ENCODE assay signal across 17 cellular contexts in the genomic region with DNA sequence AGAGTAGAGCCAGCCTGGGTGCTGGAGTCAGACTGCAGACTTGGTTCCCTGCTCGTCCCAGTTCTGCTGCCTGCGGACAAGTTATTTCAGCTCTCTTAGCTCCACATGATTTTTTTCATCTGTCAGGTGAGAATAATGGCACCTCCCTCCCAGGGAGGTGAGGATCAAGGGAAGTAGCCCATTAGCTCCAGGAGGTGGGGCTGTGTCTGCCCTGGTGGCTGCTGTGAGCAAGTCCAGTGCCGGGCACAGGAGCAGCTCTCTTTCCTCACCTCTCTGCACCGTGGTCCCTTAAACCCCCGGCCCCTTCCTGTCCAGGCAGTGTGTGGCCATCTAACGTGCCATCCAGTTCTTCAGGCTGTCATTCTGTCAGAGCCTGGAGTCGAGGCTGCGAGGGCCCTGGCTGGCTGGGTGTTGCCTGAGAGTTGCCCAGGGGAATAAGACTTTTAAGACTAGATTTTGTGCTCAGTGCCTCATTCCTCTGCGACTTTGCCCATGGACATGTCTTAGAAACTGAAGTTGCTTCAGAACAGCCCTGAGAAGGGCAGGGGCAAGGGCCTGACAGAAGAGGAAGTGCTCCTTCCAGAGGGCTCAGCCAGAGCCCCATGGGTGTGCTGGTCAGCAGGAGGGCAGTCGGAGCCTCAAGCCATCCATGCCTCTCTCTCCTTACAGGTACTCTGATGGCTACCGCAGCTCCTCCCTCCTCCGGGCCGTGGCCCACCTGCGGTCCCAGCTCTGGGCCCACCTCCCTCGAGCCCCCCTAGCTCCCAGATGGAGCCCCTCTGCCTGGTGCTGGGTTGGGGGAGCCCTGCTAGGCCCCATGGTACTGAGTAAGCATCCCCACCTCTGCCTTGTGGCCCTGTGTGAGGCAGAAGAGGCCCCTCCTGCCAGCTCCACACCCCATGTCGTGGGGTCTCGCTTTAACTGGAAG. TPM values are rescaled to one million over a fixed set of nuclear protein-coding genes. Genes with fewer than 3 reads are reported as not detected.
A peak's percentile ranks its signal among the peaks of the same experiment; 100 is the strongest.
DNase-seq lines count a peak whose midpoint lies in the region; ATAC-seq and TF ChIP-seq lines count a peak whose summit lies in the region.
"Had no signal": no experiment of that assay in that cellular context is flagged by ENCODE, and none has a peak within 500 bp of the region (broad histone marks: within the 10 kb centered on the region; RNA-seq: fewer than 3 reads in every experiment).

No MANE protein-coding gene starts in this region.

- no peak overlapping the region for H3K4me3 Mint-ChIP-seq in Calu3 (ENCODE audit: low read depth, unreplicated experiment)
- H3K4me3 Mint-ChIP-seq in dendritic cell treated with granulocyte-macrophage colony-stimulating factor and Interleukin-4, amounts not matched to agents 40 ng/mL and 50 ng/mL, for 4 days: no peak overlapping the region
- no peak overlapping the region for H3K4me3 Mint-ChIP-seq in T-helper 2 cell treated with Interferon-gamma antibody and Interleukin-4, amounts not matched to agents 5 μg/mL and 100 μg/mL, for 36 hours
- H3K4me3 Mint-ChIP-seq: activated naive CD8-positive, alpha-beta T cell treated with anti-CD3 and anti-CD28 coated beads for 36 hours had no signal

- BruUV-seq in Calu3 (replicated peaks; lab: Mats Ljungman, UMichigan): no TSS peak

- no peaks in the 10 kb centered on the region for H3K27me3 Mint-ChIP-seq in Calu3 (ENCODE audit: unreplicated experiment)
- H3K27me3 Mint-ChIP-seq in dendritic cell treated with granulocyte-macrophage colony-stimulating factor and Interleukin-4, amounts not matched to agents 40 ng/mL and 50 ng/mL, for 4 days: no peaks in the 10 kb centered on the region
- no peaks in the 10 kb centered on the region for H3K27me3 Mint-ChIP-seq in T-helper 2 cell treated with Interferon-gamma antibody and Interleukin-4, amounts not matched to agents 5 μg/mL and 100 μg/mL, for 36 hours (ENCODE audit: low read depth)
- H3K27me3 Mint-ChIP-seq: activated naive CD8-positive, alpha-beta T cell treated with anti-CD3 and anti-CD28 coated beads for 36 hours had no signal

- peaks cover 13% of the 10 kb centered on the region for H3K36me3 Mint-ChIP-seq in Calu3 (ENCODE audit: insufficient read depth, unreplicated experiment)
- peaks cover 59% of the 10 kb centered on the region for H3K36me3 Mint-ChIP-seq in dendritic cell treated with granulocyte-macrophage colony-stimulating factor and Interleukin-4, amounts not matched to agents 40 ng/mL and 50 ng/mL, for 4 days (ENCODE audit: low read depth)
- H3K36me3 Mint-ChIP-seq in T-helper 2 cell treated with Interferon-gamma antibody and Interleukin-4, amounts not matched to agents 5 μg/mL and 100 μg/mL, for 36 hours (ENCODE audit: low read depth): peaks cover 4% of the 10 kb centered on the region

- ATAC-seq in GM21529 (IDR thresholded peaks at IDR 0.05; ENCODE audit: unreplicated experiment) (no peak), HG03139 (IDR thresholded peaks at IDR 0.05; ENCODE audit: unreplicated experiment) (no peak)
- ATAC-seq: left lobe of liver, sciatic nerve had no signal

- H3K4me1 Mint-ChIP-seq in Calu3 (ENCODE audit: low read depth, unreplicated experiment): peaks cover 16% of the 10 kb centered on the region
- H3K4me1 Mint-ChIP-seq in dendritic cell treated with granulocyte-macrophage colony-stimulating factor and Interleukin-4, amounts not matched to agents 40 ng/mL and 50 ng/mL, for 4 days (ENCODE audit: low read depth): peaks cover 54% of the 10 kb centered on the region
- peaks cover 10% of the 10 kb centered on the region for H3K4me1 Mint-ChIP-seq in T-helper 2 cell treated with Interferon-gamma antibody and Interleukin-4, amounts not matched to agents 5 μg/mL and 100 μg/mL, for 36 hours (ENCODE audit: low read depth)

- no peak overlapping the region for H3K27ac Mint-ChIP-seq in Calu3 (ENCODE audit: unreplicated experiment)
- H3K27ac Mint-ChIP-seq in dendritic cell treated with granulocyte-macrophage colony-stimulating factor and Interleukin-4, amounts not matched to agents 40 ng/mL and 50 ng/mL, for 4 days: peak overlapping the region; percentile 48
- no peak overlapping the region for H3K27ac Mint-ChIP-seq in T-helper 2 cell treated with Interferon-gamma antibody and Interleukin-4, amounts not matched to agents 5 μg/mL and 100 μg/mL, for 36 hours
- H3K27ac Mint-ChIP-seq: activated naive CD8-positive, alpha-beta T cell treated with anti-CD3 and anti-CD28 coated beads for 36 hours had no signal

- DNase-seq in Calu3 (no peak), HT-29 (ENCODE audit: low spot score) (peak; percentile 42)
- no peak for DNase-seq in T-helper 2 cell treated with Interferon-gamma antibody and Interleukin-4, amounts not matched to agents 5 μg/mL and 100 μg/mL, for 36 hours (ENCODE audit: low spot score)
- DNase-seq: activated CD4-positive, alpha-beta T cell treated with anti-CD3 and anti-CD28 coated beads, Interleukin-2, amount 50 U/mL, for 48 hours; activated naive CD8-positive, alpha-beta T cell treated with anti-CD3 and anti-CD28 coated beads for 36 hours; activated T-cell treated with anti-CD3 and anti-CD28 coated beads, Interleukin-2, amount 50 U/mL, for 48 hours; effector CD4-positive, alpha-beta T cell; NCI-H187; NCI-H446 treated with DMSO at 0.1 percent for 48 hours; occipital lobe; OCI-M1; stimulated activated CD4-positive, alpha-beta T cell treated with anti-CD3 and anti-CD28 coated beads, Interleukin-2, amount 100 ng/mL, for 24 hours had no signal

- peak; percentile 14 for TF ChIP-seq CTCF in Calu3 (IDR thresholded peaks at IDR 0.05; ENCODE audit: unreplicated experiment)

- CTCF ChIA-PET in Calu3 (lab: Charles Lee): no interaction called here

- H3K9me3 Mint-ChIP-seq in Calu3 (ENCODE audit: low read depth, unreplicated experiment): no peaks in the 10 kb centered on the region
- no peaks in the 10 kb centered on the region for H3K9me3 Mint-ChIP-seq in dendritic cell treated with granulocyte-macrophage colony-stimulating factor and Interleukin-4, amounts not matched to agents 40 ng/mL and 50 ng/mL, for 4 days
- H3K9me3 Mint-ChIP-seq in T-helper 2 cell treated with Interferon-gamma antibody and Interleukin-4, amounts not matched to agents 5 μg/mL and 100 μg/mL, for 36 hours: no peaks in the 10 kb centered on the region
- H3K9me3 Mint-ChIP-seq: activated naive CD8-positive, alpha-beta T cell treated with anti-CD3 and anti-CD28 coated beads for 36 hours had no signal

- intact Hi-C loops in Calu3 (cut with micrococcal nuclease; ENCODE audit: unreplicated experiment): no loop called here
- intact Hi-C loops in dendritic cell treated with granulocyte-macrophage colony-stimulating factor and Interleukin-4, amounts not matched to agents 40 ng/mL and 50 ng/mL, for 4 days (cut with micrococcal nuclease): no loop called here

RNA-seq across cellular contexts. Expression of a gene that starts 5.0 kb away (rescaled TPM):
- 40.2 and 42.3 TPM in 2 replicates for total RNA-seq in Calu3 (2022)
- total RNA-seq in HT-29 (2014; rRNA removed; shearing (Covaris generic)): 81.6 and 97.8 TPM in 2 replicates

RNA-seq across cellular contexts. Expression of a gene that starts 8.9 kb away (rescaled TPM):
- 7.9 and 17.7 TPM in 2 replicates for total RNA-seq in Calu3 (2022)
- total RNA-seq in HT-29 (2014; rRNA removed; shearing (Covaris generic)): 0.47 and 1.0 TPM in 2 replicates
- total RNA-seq: left lobe of liver had no signal

RNA-seq across cellular contexts. Expression of a gene that starts 15.1 kb away (rescaled TPM):
- 11.7 and 13.6 TPM in 2 replicates for total RNA-seq in Calu3 (2022)
- total RNA-seq in HT-29 (2014; rRNA removed; shearing (Covaris generic)): 1.5 and 2.2 TPM in 2 replicates

RNA-seq across cellular contexts. Expression of a gene that starts 24.5 kb away (rescaled TPM):
- 23.5 and 24.6 TPM in 2 replicates for total RNA-seq in Calu3 (2022)
- total RNA-seq in HT-29 (2014; rRNA removed; shearing (Covaris generic)): 43.6 and 62.6 TPM in 2 replicates

RNA-seq across cellular contexts. Expression of a gene that starts 26.2 kb away (rescaled TPM):
- total RNA-seq in Calu3 (2022): 194 and 209 TPM in 2 replicates
- total RNA-seq in HT-29 (2014; rRNA removed; shearing (Covaris generic)): 851 and 1,005 TPM in 2 replicates
